In genomic region chr12:48917857-48918537, GRCh38 we compare ENCODE assay signal across 9 cellular contexts. TPM values are rescaled to one million over a fixed set of nuclear protein-coding genes. Genes with fewer than 3 reads are reported as not detected.
DNase-seq lines count a peak whose midpoint lies in the region; ATAC-seq, FAIRE-seq and TF ChIP-seq lines count a peak whose summit lies in the region.
"Had no signal": no experiment of that assay in that cellular context is flagged by ENCODE, and none has a peak within 500 bp of the region (broad histone marks: within the 10 kb centered on the region; RNA-seq: fewer than 3 reads in every experiment).

No MANE protein-coding gene starts in this region.

- DNase-seq in GM12891 (ENCODE audit: insufficient read length, low spot score) (no peak), T-cell (peak in 32 of 34 experiments; percentile 16 to 67 (median 43)), spleen (no peak), uterus (no peak), HK-2 (ENCODE audit: unreplicated experiment) (no peak)
- peak; percentile 36 for DNase-seq in activated effector memory CD4-positive, alpha-beta T cell treated with Interleukin-2 at 50 U/mL for 16 hours
- DNase-seq: SHP77 treated with DMSO at 0.1 percent for 48 hours had no signal

- TF ChIP-seq POLR2A in GM12891 (IDR thresholded peaks at IDR 0.05; ENCODE audit: low read depth, low read length) (no peak), spleen (IDR thresholded peaks at IDR 0.05) (no peak), uterus (IDR thresholded peaks at IDR 0.05) (no peak)

- peak; percentile 13 for FAIRE-seq in GM12891 (lab: Jason Lieb, UNC)

- no peaks in the 10 kb centered on the region for H3K27me3 ChIP-seq in spleen (replicated peaks in 1 of 7)
- no peaks in the 10 kb centered on the region for H3K27me3 ChIP-seq in uterus

- H3K27me3 Mint-ChIP-seq in T-cell = no peaks in the 10 kb centered on the region

- CTCF ChIA-PET in T-cell (lab: Charles Lee) = interaction anchor here (0.6 to 2.0 kb wide), 8 partner anchors 9 to 177 kb away, joined by 3 to 6 read pairs (median 4); no protein-coding TSS in a partner anchor

- 25 to 33% (median 32%) methylated on average over 3 of the region's 3 CpGs for WGBS in spleen, 5 donors

- H3K36me3 ChIP-seq in spleen (peaks cover 0 to 22% (median 4%) of the 10 kb centered on the region in 6 donors), uterus (no peaks in the 10 kb centered on the region)

- peaks cover 22% of the 10 kb centered on the region for H3K36me3 Mint-ChIP-seq in T-cell

- H3K4me1 ChIP-seq in spleen (peaks cover 0 to 25% (median 8%) of the 10 kb centered on the region in 6 donors), uterus (no peaks in the 10 kb centered on the region)

- peak overlapping the region; percentile 77 to 91 (median 86) for H3K4me3 Mint-ChIP-seq in T-cell

- ATAC-seq in T-cell (replicated peaks in 1 of 4) = peak; percentile 92 to 98 (median 96)
- ATAC-seq in HG02973 (IDR thresholded peaks at IDR 0.05; ENCODE audit: unreplicated experiment) = no peak
- ATAC-seq in HG02938 (IDR thresholded peaks at IDR 0.05; ENCODE audit: unreplicated experiment) = no peak

- H3K4me3 ChIP-seq in spleen (peak overlapping the region in 3 of 8 donors; percentile 3 to 31 (median 10)), uterus (no peak overlapping the region)

- no peak for TF ChIP-seq CTCF in spleen (IDR thresholded peaks at IDR 0.05 in 8 of 11, conservative IDR thresholded peaks at IDR 0.05 in 3 of 11)
- TF ChIP-seq CTCF in uterus (IDR thresholded peaks at IDR 0.05) = no peak

- peak overlapping the region in 5 of 8 donors; percentile 30 to 69 (median 67) for H3K27ac ChIP-seq in spleen
- no peak overlapping the region for H3K27ac ChIP-seq in uterus

- peak overlapping the region; percentile 97 to 98 for H3K27ac Mint-ChIP-seq in T-cell

- POLR2A ChIA-PET in T-cell (lab: Charles Lee) = interaction anchor here (0.6 to 0.7 kb wide), 4 partner anchors 10 to 103 kb away, joined by 3 read pairs; no protein-coding TSS in a partner anchor

- no peaks in the 10 kb centered on the region for H3K9me3 Mint-ChIP-seq in T-cell

- intact Hi-C loops in spleen (cut with DNase I; ENCODE audit: low total_unique reads) = no loop called here
- intact Hi-C loops in uterus (cut with DNase I; ENCODE audit: low total_unique reads) = no loop called here

- H3K4me1 Mint-ChIP-seq in T-cell = peaks cover 39 to 49% (median 47%) of the 10 kb centered on the region in 3 donors

- H3K9me3 ChIP-seq in spleen = no peaks in the 10 kb centered on the region
- H3K9me3 ChIP-seq in uterus = no peaks in the 10 kb centered on the region

TF ChIP-seq in GM12891, 5 proteins besides CTCF, POLR2A, EP300 and RAD21:
- TF ChIP-seq POU2F2 (IDR thresholded peaks at IDR 0.05; ENCODE audit: low read depth, low read length) = no peak
- 0 out of 2 replicates have a peak, but pooled peaks have one; percentile 6 for TF ChIP-seq SPI1 (IDR thresholded peaks at IDR 0.05; ENCODE audit: low read depth, low read length)

RNA-seq across cellular contexts. Expression of gene FKBP11, which starts 7.3 kb away (rescaled TPM):
- polyA plus RNA-seq in GM12891 (2012; ENCODE audit: low read depth, missing spikeins) = 43.4 TPM
- 10 to 100 TPM; 55.6 to 83.0 (median 68.1) TPM for total RNA-seq in T-cell
- 10 to 100 TPM; 27.8 to 73.8 (median 43.2) TPM for total RNA-seq in spleen
- polyA plus RNA-seq in spleen = 10 to 100 TPM; 31.8 to 49.8 (median 37.9) TPM
- total RNA-seq in uterus = 10 to 100 TPM in 1 of 4 donors, 1 to 10 TPM in 3; 1.2 to 22.0 (median 5.5) TPM

RNA-seq across cellular contexts. Expression of gene ARF3, which starts 39.3 kb away (rescaled TPM):
- 121 TPM for polyA plus RNA-seq in GM12891 (2012; ENCODE audit: low read depth, missing spikeins)
- total RNA-seq in T-cell (10 to 100 TPM; 63.6 to 82.9 (median 74.3) TPM), spleen (100 to 1,000 TPM in 4 of 7 donors, 10 to 100 TPM in 3; 66.8 to 152 (median 125) TPM), uterus (100 to 1,000 TPM in 1 of 4 donors, 10 to 100 TPM in 2, 1 to 10 TPM in 1; 6.9 to 117 (median 29.7) TPM)
- polyA plus RNA-seq in spleen = 10 to 100 TPM; 22.2 to 54.1 (median 31.2) TPM

RNA-seq across cellular contexts. Expression of gene RND1, which starts 52.3 kb away (rescaled TPM):
- 4.0 TPM for polyA plus RNA-seq in GM12891 (2012; ENCODE audit: low read depth, missing spikeins)
- total RNA-seq in T-cell (10 to 100 TPM in 1 of 5 donors, 1 to 10 TPM in 4; 2.6 to 10.5 (median 5.0) TPM), spleen (1 to 10 TPM in 5 of 7 donors, under 1 TPM in 2; 0.69 to 3.0 (median 1.5) TPM), uterus (10 to 100 TPM in 1 of 4 donors, under 1 TPM in 1, not detected in 2; 0.88 to 22.1 TPM)
- under 1 TPM; 0.65 to 0.93 (median 0.86) TPM for polyA plus RNA-seq in spleen

RNA-seq across cellular contexts. Expression of gene WNT10B, which starts 53.5 kb away (rescaled TPM):
- 0.30 TPM for polyA plus RNA-seq in GM12891 (2012; ENCODE audit: low read depth, missing spikeins)
- 10 to 100 TPM in 1 of 5 donors, 1 to 10 TPM in 4; 5.3 to 15.7 (median 8.9) TPM for total RNA-seq in T-cell
- 1 to 10 TPM in 6 of 7 donors, under 1 TPM in 1; 0.59 to 2.9 (median 2.0) TPM for total RNA-seq in spleen
- polyA plus RNA-seq in spleen = 1 to 10 TPM; 2.5 to 5.4 (median 4.6) TPM
- under 1 TPM in 1 of 4 donors, not detected in 3; 0.35 TPM for total RNA-seq in uterus

Comparison
In these comparisons a context has a peak if more than half of its experiments do, and no peak if none do; other contexts are left out.
1. DNase-seq: peak in T-cell (32 of 34) and activated effector memory CD4-positive, alpha-beta T cell treated with Interleukin-2 at 50 U/mL for 16 hours (single experiment); none in GM12891 (single experiment), spleen (single experiment), uterus (0 of 2) and HK-2 (single experiment).
2. ATAC-seq: peak in T-cell (4 of 4); none in HG02973 (single experiment) and HG02938 (single experiment).
3. H3K27ac ChIP-seq: peak in spleen (5 of 8); none in uterus (0 of 2).